In the genomic region with DNA sequence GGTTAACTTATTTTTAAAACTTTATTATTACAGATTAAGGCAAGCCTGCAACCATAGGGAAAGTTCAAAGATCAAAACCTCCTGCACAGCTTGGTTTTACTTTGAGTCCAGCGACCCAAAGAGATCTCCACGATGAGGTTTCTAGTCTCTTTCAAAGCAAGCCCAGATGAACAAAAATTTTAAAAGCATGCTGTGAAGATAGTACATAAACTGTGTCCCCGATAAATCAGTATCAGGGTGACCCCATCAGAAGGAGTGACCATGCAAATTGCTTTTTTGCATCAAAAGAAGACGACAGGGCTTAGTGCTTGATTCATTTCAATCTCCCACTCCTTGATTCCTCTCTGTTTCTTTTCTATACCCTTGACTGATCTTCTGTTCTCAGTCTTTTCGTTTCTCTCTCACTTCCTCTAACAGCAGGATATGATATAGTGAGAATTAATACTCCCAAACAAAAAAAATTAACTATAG, we compare ENCODE assay signal across 8 cellular contexts. TPM values are rescaled to one million over a fixed set of nuclear protein-coding genes. Genes with fewer than 3 reads are reported as not detected.
A peak's percentile ranks its signal among the peaks of the same experiment; 100 is the strongest.
DNase-seq lines count a peak whose midpoint lies in the region; ATAC-seq, FAIRE-seq and TF ChIP-seq lines count a peak whose summit lies in the region.

No MANE protein-coding gene starts in this region.

- H3K27ac ChIP-seq in MM.1S (ENCODE audit: low read length) (peak overlapping the region; percentile 85), pancreas (peak overlapping the region in 3 of 4 donors; percentile 75 to 94 (median 93)), PC-9 (no peak overlapping the region), mesendoderm (ENCODE audit: low read depth, low read length) (no peak overlapping the region)

- intact Hi-C loops in pancreas (cut with DNase I) = no loop called here
- intact Hi-C loops in PC-9 (cut with micrococcal nuclease; ENCODE audit: unreplicated experiment) = no loop called here

- H3K4me3 ChIP-seq in MM.1S (ENCODE audit: low read length) (peak overlapping the region; percentile 62), pancreas (peak overlapping the region in 1 of 4 donors; percentile 17), PC-9 (no peak overlapping the region), mesendoderm (ENCODE audit: low read length) (no peak overlapping the region)

- no peak overlapping the region for H2AK5ac ChIP-seq in mesendoderm (ENCODE audit: low read length)

- H3K36me3 ChIP-seq in MM.1S (replicated peaks; ENCODE audit: insufficient read depth, low read length) = no peaks in the 10 kb centered on the region
- no peaks in the 10 kb centered on the region for H3K36me3 ChIP-seq in pancreas
- H3K36me3 ChIP-seq in PC-9 (ENCODE audit: low read depth) = no peaks in the 10 kb centered on the region
- H3K36me3 ChIP-seq in mesendoderm (ENCODE audit: control insufficient read depth, insufficient read depth, low read length) = no peaks in the 10 kb centered on the region

- H3K18ac ChIP-seq in mesendoderm (ENCODE audit: low read length) = no peak overlapping the region

- H4K8ac ChIP-seq in mesendoderm (ENCODE audit: low read depth, low read length) = no peak overlapping the region

- ATAC-seq in GM18520 (IDR thresholded peaks at IDR 0.05; ENCODE audit: unreplicated experiment) = peak; percentile 49
- peak; percentile 67 for ATAC-seq in GM21786 (IDR thresholded peaks at IDR 0.05; ENCODE audit: unreplicated experiment)
- peak; percentile 8 to 42 (median 16) for ATAC-seq in pancreas

- no peaks in the 10 kb centered on the region for H3K79me1 ChIP-seq in mesendoderm (ENCODE audit: low read length)

- H3K9me3 ChIP-seq in MM.1S (replicated peaks; ENCODE audit: insufficient read depth, low read length) = no peaks in the 10 kb centered on the region
- H3K9me3 ChIP-seq in pancreas = no peaks in the 10 kb centered on the region
- no peaks in the 10 kb centered on the region for H3K9me3 ChIP-seq in PC-9 (ENCODE audit: insufficient read depth, low read depth)

- no TSS peak for BruUV-seq in PC-9 (replicated peaks; lab: Mats Ljungman, UMichigan)

- no peak overlapping the region for H2BK15ac ChIP-seq in mesendoderm (replicated peaks; ENCODE audit: low read depth)

- H3K79me2 ChIP-seq in MM.1S (ENCODE audit: low read length) (no peaks in the 10 kb centered on the region), PC-9 (ENCODE audit: low read depth) (no peaks in the 10 kb centered on the region), mesendoderm (ENCODE audit: control insufficient read depth, insufficient read depth, low read length) (no peaks in the 10 kb centered on the region)

- peak overlapping the region; percentile 77 for H3K4me2 ChIP-seq in MM.1S (ENCODE audit: low read depth, low read length)
- no peak overlapping the region for H3K4me2 ChIP-seq in PC-9
- no peak overlapping the region for H3K4me2 ChIP-seq in mesendoderm (ENCODE audit: low read length)

- H3K4me1 ChIP-seq in MM.1S (ENCODE audit: low read length) (peaks cover 44% of the 10 kb centered on the region), pancreas (peaks cover 16 to 32% (median 21%) of the 10 kb centered on the region in 3 donors), PC-9 (replicated peaks; ENCODE audit: insufficient read depth) (no peaks in the 10 kb centered on the region), mesendoderm (ENCODE audit: control insufficient read depth, low read depth, low read length) (no peaks in the 10 kb centered on the region)

- H3K27me3 ChIP-seq in MM.1S (replicated peaks; ENCODE audit: insufficient read depth, low read length) (no peaks in the 10 kb centered on the region), pancreas (no peaks in the 10 kb centered on the region), PC-9 (ENCODE audit: insufficient read depth, low read depth) (no peaks in the 10 kb centered on the region), mesendoderm (ENCODE audit: insufficient read depth, low read length, poor library complexity) (no peaks in the 10 kb centered on the region)

- no peak overlapping the region for H2BK120ac ChIP-seq in mesendoderm (ENCODE audit: low read depth, low read length)

- no peak overlapping the region for H3K56ac ChIP-seq in mesendoderm (ENCODE audit: low read length)

- no peak for TF ChIP-seq CTCF in MM.1S (IDR thresholded peaks at IDR 0.05; ENCODE audit: low read length)
- TF ChIP-seq CTCF in pancreas (IDR thresholded peaks at IDR 0.05) = no peak
- TF ChIP-seq CTCF in PC-9 (conservative IDR thresholded peaks at IDR 0.05) = no peak

- no peak overlapping the region for H4K5ac ChIP-seq in mesendoderm (ENCODE audit: low read length)

- H3K23ac ChIP-seq in mesendoderm (ENCODE audit: low read length) = no peak overlapping the region

- no peak overlapping the region for H2BK5ac ChIP-seq in mesendoderm (ENCODE audit: low read length)

- CTCF ChIA-PET in PC-9 (lab: Charles Lee) = no interaction called here

- H3K9me2 ChIP-seq in MM.1S (replicated peaks; ENCODE audit: insufficient read depth, low read length) (no peaks in the 10 kb centered on the region), PC-9 (ENCODE audit: insufficient read depth) (no peaks in the 10 kb centered on the region)

- no peak overlapping the region for H3K4ac ChIP-seq in mesendoderm (ENCODE audit: low read depth, low read length)

- FAIRE-seq in pancreas (lab: Jason Lieb, UNC) = no peak
- no peak for FAIRE-seq in HTR-8/SVneo (lab: Jason Lieb, UNC)

- no peaks in the 10 kb centered on the region for H4K20me1 ChIP-seq in MM.1S (ENCODE audit: insufficient read depth, low read length)
- H4K20me1 ChIP-seq in PC-9 (ENCODE audit: insufficient read depth) = no peaks in the 10 kb centered on the region

- peak; percentile 46 for DNase-seq in MM.1S
- no peak for DNase-seq in pancreas
- DNase-seq in PC-9 = no peak
- DNase-seq in mesendoderm = no peak
- DNase-seq in HTR-8/SVneo (ENCODE audit: insufficient read length, low spot score) = no peak
- DNase-seq in COLO829 (ENCODE audit: low spot score) = no peak

- H2AFZ ChIP-seq in MM.1S (ENCODE audit: low read length) (peak overlapping the region; percentile 65), PC-9 (no peak overlapping the region)

- 10 to 15% methylated on average over 5 of the region's 5 CpGs for WGBS in pancreas, 2 donors
- whole genome bisulfite sequencing in mesendoderm (ENCODE audit: extremely low coverage, insufficient coverage, low lambda C conversion rate) = no CpG with 5 or more reads among the region's 5 CpGs

- peak overlapping the region; percentile 61 for H3K9ac ChIP-seq in MM.1S (ENCODE audit: low read length)
- H3K9ac ChIP-seq in mesendoderm (ENCODE audit: low read length) = no peak overlapping the region

- H3F3A ChIP-seq in MM.1S (ENCODE audit: insufficient read depth, low read length) = peaks cover 28% of the 10 kb centered on the region
- H3F3A ChIP-seq in PC-9 (ENCODE audit: insufficient read depth, low read depth) = no peaks in the 10 kb centered on the region

- POLR2A ChIA-PET in PC-9 (lab: Charles Lee; ENCODE audit: unreplicated experiment) = no interaction called here

RNA-seq across cellular contexts. Expression of a gene that starts 16.0 kb away (rescaled TPM):
- total RNA-seq in pancreas (not detected), PC-9 (2021) (not detected in 2 replicates)
- under 1 TPM in 1 of 2 donors, not detected in 1; 0.12 TPM for polyA plus RNA-seq in pancreas
- 0.03 TPM for polyA plus RNA-seq in mesendoderm (2013, experiment 1 of 2)
- 0.03 TPM for polyA plus RNA-seq in mesendoderm (2013, experiment 2 of 2)

RNA-seq across cellular contexts. Expression of a gene that starts 16.8 kb away (rescaled TPM):
- total RNA-seq in pancreas (10 to 100 TPM in 5 of 6 donors, 1 to 10 TPM in 1; 7.1 to 25.8 (median 12.8) TPM), PC-9 (2021) (0.98 and 1.0 TPM in 2 replicates)
- polyA plus RNA-seq in pancreas = 10 to 100 TPM; 10.4 to 12.9 TPM
- polyA plus RNA-seq in mesendoderm (2013, experiment 1 of 2) = not detected
- polyA plus RNA-seq in mesendoderm (2013, experiment 2 of 2) = not detected

Comparison
In these comparisons a context has a peak if more than half of its experiments do, and no peak if none do; other contexts are left out.
1. ATAC-seq: peak in every context shown above with its lines; median percentile 67 in GM21786; 49 in GM18520; 16 in pancreas.
2. H3K27ac ChIP-seq: peak in MM.1S (single experiment) and pancreas (3 of 4); none in PC-9 (single experiment) and mesendoderm (single experiment).